Comparison of ENCODE assay signal across 19 cellular contexts in genomic region chr3:194029846-194030245, GRCh38.
"Had no signal": no experiment of that assay in that cellular context is flagged by ENCODE, and none has a peak within 500 bp of the region (broad histone marks: within the 10 kb centered on the region; RNA-seq: fewer than 3 reads in every experiment).

No MANE protein-coding gene starts in this region.

- H3K9me3 ChIP-seq: prostate gland, right atrium auricular region, testis, upper lobe of left lung had no signal

- FAIRE-seq: endometrium, islet of Langerhans had no signal

- H3K4me3 ChIP-seq: coronary artery, hepatocyte, neural progenitor cell, prostate gland, right atrium auricular region, testis, upper lobe of left lung had no signal

- H3K4me1 ChIP-seq: prostate gland, right atrium auricular region, testis had no signal

- H3K27me3 ChIP-seq: hepatocyte, neural progenitor cell, right atrium auricular region, testis, upper lobe of left lung had no signal

- H3K36me3 ChIP-seq: neural progenitor cell, prostate gland, right atrium auricular region, upper lobe of left lung had no signal

- H3K27ac ChIP-seq: coronary artery, hepatocyte, neural progenitor cell, prostate gland, right atrium auricular region, testis, upper lobe of left lung, VCaP had no signal

- DNase-seq: activated CD4-positive, alpha-beta T cell treated with anti-CD3 and anti-CD28 coated beads, Interleukin-2, amount 50 U/mL, for 1 hour; activated CD4-positive, CD25-positive, alpha-beta regulatory T cell treated with anti-CD3 and anti-CD28 coated beads, Interleukin-2, amount 50 U/mL, for 72 hours; activated CD8-positive, alpha-beta memory T cell treated with anti-CD3 and anti-CD28 coated beads, Interleukin-2, amount 50 U/mL, for 4 hours; activated naive CD4-positive, alpha-beta T cell treated with anti-CD3 and anti-CD28 coated beads for 36 hours; activated T-cell treated with anti-CD3 and anti-CD28 coated beads, Interleukin-2, amount 50 U/mL, for 4 hours; foreskin fibroblast; naive thymus-derived CD4-positive, alpha-beta T cell; SW 1271; T-helper 2 cell; testis; upper lobe of left lung had no signal

- ATAC-seq: activated T-cell treated with anti-CD3 and anti-CD28 coated beads, Interleukin-2, amount 50 U/mL, for 4 hours; naive thymus-derived CD4-positive, alpha-beta T cell had no signal
